ENCODE assay signal across 16 cellular contexts in genomic region chrX:119177278-119177677, GRCh38. TPM values are rescaled to one million over a fixed set of nuclear protein-coding genes. Genes with fewer than 3 reads are reported as not detected.
DNase-seq lines count a peak whose midpoint lies in the region; ATAC-seq and TF ChIP-seq lines count a peak whose summit lies in the region.
"Had no signal": no experiment of that assay in that cellular context is flagged by ENCODE, and none has a peak within 500 bp of the region (broad histone marks: within the 10 kb centered on the region; RNA-seq: fewer than 3 reads in every experiment).

No MANE protein-coding gene starts in this region.

- peak; percentile 2 for DNase-seq in globus pallidus (ENCODE audit: low spot score)
- DNase-seq in iPS-NIHi7 (ENCODE audit: extremely low spot score), result peak; percentile 2
- DNase-seq in osteocyte (ENCODE audit: extremely low spot score, unreplicated experiment), result peak; percentile 15
- no peak for DNase-seq in omental fat pad (ENCODE audit: low spot score)
- DNase-seq in RPMI8226, result no peak
- no peak for DNase-seq in NCI-H1436 treated with DMSO at 0.1 percent for 48 hours (lab: John Stamatoyannopoulos, UW)
- DNase-seq: AML-193; Caco-2; Calu3; CD4-positive, alpha-beta T cell; CD8-positive, alpha-beta T cell; DMS79 treated with DMSO at 0.1 percent for 48 hours; GF-D8 had no signal

- H3K9me3 Mint-ChIP-seq in osteocyte (ENCODE audit: unreplicated experiment), result peaks cover under 1% of the 10 kb centered on the region
- H3K9me3 Mint-ChIP-seq: CD4-positive, alpha-beta T cell; CD8-positive, alpha-beta T cell had no signal

- ATAC-seq in omental fat pad (ENCODE audit: low FRiP score), result no peak
- ATAC-seq: A549; CD8-positive, alpha-beta T cell had no signal

- no peak overlapping the region for H3K4me3 Mint-ChIP-seq in osteocyte (ENCODE audit: unreplicated experiment)
- H3K4me3 Mint-ChIP-seq: B cell; CD4-positive, alpha-beta T cell; CD8-positive, alpha-beta T cell had no signal

- TF ChIP-seq CTCF in osteocyte (IDR thresholded peaks at IDR 0.05) (no peak), omental fat pad (IDR thresholded peaks at IDR 0.05) (no peak)

- H3K27me3 Mint-ChIP-seq in osteocyte (ENCODE audit: unreplicated experiment), result no peaks in the 10 kb centered on the region
- H3K27me3 Mint-ChIP-seq: B cell; CD4-positive, alpha-beta T cell had no signal

- no peak overlapping the region for H3K27ac Mint-ChIP-seq in osteocyte (ENCODE audit: unreplicated experiment)
- H3K27ac Mint-ChIP-seq: B cell; CD4-positive, alpha-beta T cell; CD8-positive, alpha-beta T cell had no signal

- no peaks in the 10 kb centered on the region for H3K4me1 Mint-ChIP-seq in osteocyte (ENCODE audit: unreplicated experiment)
- H3K4me1 Mint-ChIP-seq: B cell had no signal

- H3K36me3 Mint-ChIP-seq in osteocyte (ENCODE audit: unreplicated experiment), result no peaks in the 10 kb centered on the region
- H3K36me3 Mint-ChIP-seq: CD8-positive, alpha-beta T cell had no signal

RNA-seq across cellular contexts. Expression of gene KIAA1210, which starts 49.7 kb away (rescaled TPM):
- total RNA-seq in osteocyte (not detected in 2 replicates), omental fat pad (under 1 TPM in 1 of 4 donors, not detected in 3; 0.09 TPM)
- total RNA-seq: A172; B cell; Caco-2; CD4-positive, alpha-beta T cell; CD8-positive, alpha-beta T cell had no signal

RNA-seq across cellular contexts. Expression of gene PGRMC1, which starts 58.8 kb away (rescaled TPM):
- total RNA-seq in osteocyte (61.9 and 66.9 TPM in 2 replicates), omental fat pad (100 to 1,000 TPM; 130 to 296 (median 178) TPM)

Comparison
In these comparisons a context has a peak if more than half of its experiments do, and no peak if none do; other contexts are left out.
1. DNase-seq: peak in globus pallidus (single experiment), iPS-NIHi7 (single experiment) and osteocyte (single experiment); none in omental fat pad (single experiment), RPMI8226 (single experiment) and NCI-H1436 treated with DMSO at 0.1 percent for 48 hours (single experiment).